ENCODE assay signal across 1 cellular context in the genomic region with DNA sequence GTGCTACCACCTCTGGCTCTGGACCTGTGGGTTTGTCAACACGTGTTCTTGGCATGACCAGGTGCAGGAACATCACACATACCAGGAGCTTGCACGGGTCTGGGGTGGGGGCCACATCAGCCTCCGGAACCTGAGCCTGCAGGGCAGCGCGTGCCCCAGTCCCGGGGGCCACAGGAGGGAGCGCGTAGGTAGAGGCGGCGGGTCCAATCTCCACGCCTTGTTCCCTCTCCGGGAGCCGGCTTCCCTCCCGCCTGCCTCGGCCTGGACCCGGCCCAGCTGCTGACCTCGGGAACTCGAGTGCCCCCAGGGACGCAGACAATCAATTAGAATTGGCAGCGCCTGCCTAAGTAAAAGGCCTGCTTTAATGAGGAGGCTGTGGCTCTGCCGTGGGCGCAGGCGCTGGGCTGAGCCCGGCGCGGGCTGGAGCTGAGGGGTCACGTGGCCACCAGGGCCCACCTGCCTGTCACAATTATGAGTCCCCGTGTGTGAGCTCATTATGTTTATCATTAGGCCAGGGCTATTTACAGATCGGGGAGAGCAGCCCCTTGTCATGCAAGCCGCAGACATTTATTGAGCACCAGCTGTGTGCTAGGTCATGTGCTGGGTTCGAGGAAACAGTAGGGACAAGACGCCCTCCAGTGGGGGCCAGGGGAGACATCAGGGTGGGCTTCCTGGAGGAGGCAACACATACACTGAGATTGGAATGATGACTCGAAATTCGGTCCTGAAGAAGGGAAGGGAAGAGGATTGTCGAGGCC.
TF ChIP-seq lines count a peak whose summit lies in the region.

No MANE protein-coding gene starts in this region.

TF ChIP-seq in SK-N-SH, 30 proteins besides CTCF, POLR2A, EP300 and RAD21 (continued from another document):
- TF ChIP-seq, protein P1, sequence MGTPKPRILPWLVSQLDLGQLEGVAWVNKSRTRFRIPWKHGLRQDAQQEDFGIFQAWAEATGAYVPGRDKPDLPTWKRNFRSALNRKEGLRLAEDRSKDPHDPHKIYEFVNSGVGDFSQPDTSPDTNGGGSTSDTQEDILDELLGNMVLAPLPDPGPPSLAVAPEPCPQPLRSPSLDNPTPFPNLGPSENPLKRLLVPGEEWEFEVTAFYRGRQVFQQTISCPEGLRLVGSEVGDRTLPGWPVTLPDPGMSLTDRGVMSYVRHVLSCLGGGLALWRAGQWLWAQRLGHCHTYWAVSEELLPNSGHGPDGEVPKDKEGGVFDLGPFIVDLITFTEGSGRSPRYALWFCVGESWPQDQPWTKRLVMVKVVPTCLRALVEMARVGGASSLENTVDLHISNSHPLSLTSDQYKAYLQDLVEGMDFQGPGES (IDR thresholded peaks at IDR 0.05; ENCODE audit: low read depth, low read length), result no peak
- TF ChIP-seq TEAD4 (IDR thresholded peaks at IDR 0.05; ENCODE audit: borderline replicate concordance, insufficient read depth), result no peak
- peak; percentile 85 for TF ChIP-seq RCOR1 (IDR thresholded peaks at IDR 0.05; ENCODE audit: low read length)
- TF ChIP-seq NFIC (IDR thresholded peaks at IDR 0.05; ENCODE audit: borderline replicate concordance), result no peak
- TF ChIP-seq, protein P2, sequence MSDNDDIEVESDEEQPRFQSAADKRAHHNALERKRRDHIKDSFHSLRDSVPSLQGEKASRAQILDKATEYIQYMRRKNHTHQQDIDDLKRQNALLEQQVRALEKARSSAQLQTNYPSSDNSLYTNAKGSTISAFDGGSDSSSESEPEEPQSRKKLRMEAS (IDR thresholded peaks at IDR 0.05; ENCODE audit: low read depth), result no peak
- TF ChIP-seq, protein P3, sequence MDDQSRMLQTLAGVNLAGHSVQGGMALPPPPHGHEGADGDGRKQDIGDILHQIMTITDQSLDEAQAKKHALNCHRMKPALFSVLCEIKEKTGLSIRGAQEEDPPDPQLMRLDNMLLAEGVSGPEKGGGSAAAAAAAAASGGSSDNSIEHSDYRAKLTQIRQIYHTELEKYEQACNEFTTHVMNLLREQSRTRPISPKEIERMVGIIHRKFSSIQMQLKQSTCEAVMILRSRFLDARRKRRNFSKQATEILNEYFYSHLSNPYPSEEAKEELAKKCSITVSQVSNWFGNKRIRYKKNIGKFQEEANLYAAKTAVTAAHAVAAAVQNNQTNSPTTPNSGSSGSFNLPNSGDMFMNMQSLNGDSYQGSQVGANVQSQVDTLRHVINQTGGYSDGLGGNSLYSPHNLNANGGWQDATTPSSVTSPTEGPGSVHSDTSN (IDR thresholded peaks at IDR 0.05), result no peak
